Comparison of ENCODE assay signal across 15 cellular contexts in genomic region chr1:42886800-42887199, GRCh38. TPM values are rescaled to one million over a fixed set of nuclear protein-coding genes. Genes with fewer than 3 reads are reported as not detected.
DNase-seq lines count a peak whose midpoint lies in the region; ATAC-seq and TF ChIP-seq lines count a peak whose summit lies in the region.
"Had no signal": no experiment of that assay in that cellular context is flagged by ENCODE, and none has a peak within 500 bp of the region (broad histone marks: within the 10 kb centered on the region; RNA-seq: fewer than 3 reads in every experiment).

No MANE protein-coding gene starts in this region.

- TF ChIP-seq POLR2A in heart left ventricle (IDR thresholded peaks at IDR 0.05), result no peak
- no peak for TF ChIP-seq POLR2A in thyroid gland (IDR thresholded peaks at IDR 0.05)

- 64 to 71% (median 68%) methylated on average over 14 to 21 of the region's 21 CpGs for WGBS in heart left ventricle, 4 donors
- WGBS in thyroid gland, 2 donors, result 49 to 57% methylated on average over 21 of the region's 21 CpGs

- DNase-seq in DMS153 (lab: John Stamatoyannopoulos, UW) (peak; percentile 41), DMS153 treated with DMSO at 0.1 percent for 48 hours (lab: John Stamatoyannopoulos, UW; ENCODE audit: unreplicated experiment) (no peak), left ventricle myocardium superior (peak; percentile 35), heart left ventricle (no peak), fibroblast of pulmonary artery (ENCODE audit: low read depth) (peak; percentile 14), thyroid gland (peak; percentile 33 to 36), NCI-H2171 (lab: John Stamatoyannopoulos, UW) (no peak), cerebellar nuclear complex (lab: John Stamatoyannopoulos, UW) (no peak)
- DNase-seq: COR-L47, DMS 273 treated with DMSO at 0.1 percent for 48 hours, NCI-H1105 treated with DMSO at 0.1 percent for 48 hours, NCI-H1694, NCI-H2107, NCI-H446 treated with DMSO at 0.1 percent for 48 hours had no signal

- no peaks in the 10 kb centered on the region for H3K9me3 ChIP-seq in heart left ventricle
- H3K9me3 ChIP-seq in thyroid gland, result no peaks in the 10 kb centered on the region

- no peaks in the 10 kb centered on the region for H3K4me1 ChIP-seq in heart left ventricle
- H3K4me1 ChIP-seq in thyroid gland, result peaks cover 0 to 8% of the 10 kb centered on the region in 2 donors

- TF ChIP-seq CTCF in heart left ventricle (IDR thresholded peaks at IDR 0.05) (no peak), fibroblast of pulmonary artery (IDR thresholded peaks at IDR 0.05; ENCODE audit: low read length, missing control alignments) (no peak), thyroid gland (IDR thresholded peaks at IDR 0.05) (no peak)

- H3K27ac ChIP-seq in heart left ventricle, result no peak overlapping the region
- no peak overlapping the region for H3K27ac ChIP-seq in thyroid gland
- H3K27ac ChIP-seq: 22Rv1 had no signal

- intact Hi-C loops in left ventricle myocardium superior (cut with micrococcal nuclease) (no loop called here), heart left ventricle (cut with DNase I) (no loop called here), thyroid gland (cut with DNase I) (no loop called here)

- H3K4me3 ChIP-seq in heart left ventricle, result no peak overlapping the region
- H3K4me3 ChIP-seq in fibroblast of pulmonary artery (replicated peaks; ENCODE audit: low read depth, low read length), result no peak overlapping the region
- H3K4me3 ChIP-seq in thyroid gland (replicated peaks in 1 of 3), result no peak overlapping the region

- H3K27me3 ChIP-seq in heart left ventricle (peaks cover 0 to 6% (median 0%) of the 10 kb centered on the region in 9 donors), thyroid gland (no peaks in the 10 kb centered on the region)

- ATAC-seq in left ventricle myocardium superior, result no peak
- ATAC-seq in heart left ventricle, result no peak

- H3K36me3 ChIP-seq in heart left ventricle (no peaks in the 10 kb centered on the region), thyroid gland (no peaks in the 10 kb centered on the region)

RNA-seq across cellular contexts. Expression of gene ZNF691, which starts 40.4 kb away (rescaled TPM):
- total RNA-seq in left ventricle myocardium superior (8.0 TPM), heart left ventricle (10 to 100 TPM in 2 of 9 donors, 1 to 10 TPM in 7; 4.9 to 11.6 (median 8.4) TPM), thyroid gland (10 to 100 TPM; 17.9 to 25.8 (median 21.5) TPM)
- 1 to 10 TPM; 6.2 to 8.0 TPM for polyA plus RNA-seq in heart left ventricle

Comparison
In these comparisons a context has a peak if more than half of its experiments do, and no peak if none do; other contexts are left out.
1. DNase-seq: peak in DMS153 (single experiment), left ventricle myocardium superior (single experiment), fibroblast of pulmonary artery (single experiment) and thyroid gland (2 of 2); none in DMS153 treated with DMSO at 0.1 percent for 48 hours (single experiment), heart left ventricle (0 of 5), NCI-H2171 (single experiment) and cerebellar nuclear complex (0 of 2).